Comparison of ENCODE assay signal across 33 cellular contexts in the genomic region with DNA sequence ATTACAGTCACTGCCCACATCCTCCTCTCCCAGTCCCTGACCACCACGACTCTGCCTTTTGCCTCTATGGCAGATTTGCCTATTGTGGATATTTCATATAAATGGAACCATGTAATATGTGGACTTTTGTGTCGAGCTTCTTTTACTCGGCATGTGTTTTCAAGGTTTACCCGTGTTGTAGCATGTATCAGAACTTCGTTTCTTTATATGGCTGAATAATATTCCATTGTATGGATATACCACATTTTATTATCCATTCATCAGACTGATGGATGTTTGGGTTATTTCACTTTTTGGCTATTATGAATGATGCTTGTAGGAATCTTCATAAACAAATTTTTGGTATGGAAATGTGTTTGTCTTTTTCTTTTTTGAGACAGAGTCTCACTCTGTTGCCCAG.
"Had no signal": no experiment of that assay in that cellular context is flagged by ENCODE, and none has a peak within 500 bp of the region (broad histone marks: within the 10 kb centered on the region; RNA-seq: fewer than 3 reads in every experiment).

No MANE protein-coding gene starts in this region.

- ATAC-seq: activated naive CD4-positive, alpha-beta T cell treated with anti-CD3 and anti-CD28 coated beads, Interleukin-2, amount 50 U/mL, for 72 hours; activated naive CD8-positive, alpha-beta T cell treated with anti-CD3 and anti-CD28 coated beads, Interleukin-2, amount 50 U/mL, for 24 hours; activated T-cell treated with anti-CD3 and anti-CD28 coated beads, Interleukin-2, amount 50 U/mL, for 4 hours; activated T-cell treated with anti-CD3 and anti-CD28 coated beads, Interleukin-2, amount 50 U/mL, for 72 hours; activated T-helper 17 cell treated with anti-CD3 and anti-CD28 coated beads, Interleukin-2, amount 50 U/mL, for 72 hours; body of pancreas had no signal

- DNase-seq: activated effector memory CD4-positive, alpha-beta T cell treated with anti-CD3 and anti-CD28 coated beads, Interleukin-2, amount 50 U/mL, for 16 hours; activated effector memory CD4-positive, alpha-beta T cell treated with Interleukin-2 at 50 U/mL for 16 hours; activated gamma-delta T cell; activated gamma-delta T cell treated with Interleukin-2 at 50 U/mL for 16 hours; activated naive CD4-positive, alpha-beta T cell; activated naive CD4-positive, alpha-beta T cell treated with anti-CD3 and anti-CD28 coated beads for 36 hours; activated naive CD4-positive, alpha-beta T cell treated with anti-CD3 and anti-CD28 coated beads, Interleukin-2, amount 10 ng/mL, durations not matched to agents 7 days and 5 days; activated naive CD4-positive, alpha-beta T cell treated with anti-CD3 and anti-CD28 coated beads, Interleukin-2, amount 50 U/mL, for 16 hours; activated naive CD4-positive, alpha-beta T cell treated with Interleukin-2 at 50 U/mL for 16 hours; activated naive CD8-positive, alpha-beta T cell treated with anti-CD3 and anti-CD28 coated beads for 36 hours; activated naive CD8-positive, alpha-beta T cell treated with anti-CD3 and anti-CD28 coated beads, Interleukin-2, amount 10 ng/mL, durations not matched to agents 7 days and 5 days; activated naive CD8-positive, alpha-beta T cell treated with anti-CD3 and anti-CD28 coated beads, Interleukin-2, amount 50 U/mL, for 24 hours; activated T-cell treated with anti-CD3 and anti-CD28 coated beads, Interleukin-2, amount 50 U/mL, for 24 hours; activated T-cell treated with anti-CD3 and anti-CD28 coated beads, Interleukin-2, amount 50 U/mL, for 4 hours; activated T-cell treated with anti-CD3 and anti-CD28 coated beads, Interleukin-2, amount 50 U/mL, for 48 hours; activated T-cell treated with anti-CD3 and anti-CD28 coated beads, Interleukin-2, amount 50 U/mL, for 72 hours; adrenal gland; amniotic stem cell; amygdala; anterior cingulate cortex; aorta; body of pancreas; brain microvascular endothelial cell; caudate nucleus; central memory CD4-positive, alpha-beta T cell; cerebellar nuclear complex had no signal

- H3K27me3 ChIP-seq: ascending aorta, body of pancreas, breast epithelium, cardiac muscle cell had no signal

- H3K4me3 ChIP-seq: adrenal gland, ascending aorta, body of pancreas, breast epithelium, cardiac muscle cell had no signal

- H3K27ac ChIP-seq: adrenal gland, ascending aorta, body of pancreas, brain microvascular endothelial cell, breast epithelium, cardiac muscle cell had no signal

- H3K4me1 ChIP-seq: adrenal gland, ascending aorta, body of pancreas, breast epithelium had no signal

- H3K36me3 ChIP-seq: adrenal gland, ascending aorta, brain microvascular endothelial cell, breast epithelium, cardiac muscle cell had no signal

- H3K9me3 ChIP-seq: adrenal gland, ascending aorta, body of pancreas, breast epithelium had no signal

- FAIRE-seq: astrocyte, bronchial epithelial cell had no signal
